ENCODE assay signal across 8 cellular contexts in genomic region chr5:33435893-33436490, GRCh38. TPM values are rescaled to one million over a fixed set of nuclear protein-coding genes. Genes with fewer than 3 reads are reported as not detected.
DNase-seq lines count a peak whose midpoint lies in the region; ATAC-seq, FAIRE-seq and TF ChIP-seq lines count a peak whose summit lies in the region.
"Not testable (repeated sequence)": the region's sequence is repeated elsewhere in the genome, so short reads cannot be mapped to it uniquely, and the experiment has no call there.

No MANE protein-coding gene starts in this region.

- intact Hi-C loops in pancreas (cut with DNase I): loop anchor here in 1 of 3 donors (10.0 kb wide), 2 partner anchors 499 to 529 kb away; partner anchors contain the start of gene RXFP3

- ATAC-seq in HG02763 (IDR thresholded peaks at IDR 0.05; ENCODE audit: unreplicated experiment) (peak; percentile 43), pancreas (peak; percentile 29 to 57 (median 54))
- not testable (repeated sequence) for ATAC-seq in gastroesophageal sphincter

- H3K27me3 ChIP-seq in gastroesophageal sphincter, pancreas: not testable (repeated sequence)

- WGBS in gastroesophageal sphincter (ENCODE audit: low coverage in 1 of 2), 2 donors: 5 to 24% methylated on average over 4 to 5 of the region's 5 CpGs
- WGBS in pancreas, 2 donors: 18 to 20% methylated on average over 5 of the region's 5 CpGs

- H3K9me3 ChIP-seq in gastroesophageal sphincter, pancreas: not testable (repeated sequence)

- not testable (repeated sequence) for H3K36me3 ChIP-seq in gastroesophageal sphincter, pancreas

- TF ChIP-seq EP300 in gastroesophageal sphincter (IDR thresholded peaks at IDR 0.05): not testable (repeated sequence)

- TF ChIP-seq POLR2A in gastroesophageal sphincter (IDR thresholded peaks at IDR 0.05): not testable (repeated sequence)

- DNase-seq in GM13976 (ENCODE audit: low spot score) (peak; percentile 67), NCI-H1092 (lab: John Stamatoyannopoulos, UW) (peak; percentile 49), SK-N-DZ (ENCODE audit: low spot score) (peak; percentile 75), pancreas (peak in 5 of 6 donors; percentile 57 to 76 (median 65)), urothelium cell line (ENCODE audit: low spot score) (peak; percentile 80)
- DNase-seq in activated gamma-delta T cell treated with anti-CD3 and anti-CD28 coated beads, Interleukin-2, amount 50 U/mL, for 16 hours (ENCODE audit: low read depth): peak; percentile 51

- H3K4me3 ChIP-seq in gastroesophageal sphincter, pancreas: not testable (repeated sequence)

- peaks cover 0 to 17% (median 6%) of the 10 kb centered on the region in 3 donors for H3K4me1 ChIP-seq in gastroesophageal sphincter
- H3K4me1 ChIP-seq in pancreas: not testable (repeated sequence)

- TF ChIP-seq CTCF in GM13976 (IDR thresholded peaks at IDR 0.05; ENCODE audit: borderline replicate concordance, control extremely low read depth, extremely low read depth, insufficient read depth, missing control alignments) (peak; percentile 76), gastroesophageal sphincter (IDR thresholded peaks at IDR 0.05) (peak; percentile 66 to 76 (median 67)), pancreas (IDR thresholded peaks at IDR 0.05) (peak; percentile 52 to 78 (median 63))

- FAIRE-seq in pancreas (lab: Jason Lieb, UNC): not testable (repeated sequence)
- FAIRE-seq in urothelium cell line (lab: Jason Lieb, UNC): peak; percentile 9

- in situ Hi-C loops in GM13976 (cut with MboI; ENCODE audit: low sequenced_read_pairs, unreplicated experiment): loop anchor here (10.0 to 25.0 kb wide), 2 partner anchors 529 to 1026 kb away; no protein-coding TSS in a partner anchor

- H3K27ac ChIP-seq in gastroesophageal sphincter, pancreas: not testable (repeated sequence)

RNA-seq across cellular contexts. Expression of gene TARS1, which starts 4.8 kb away (rescaled TPM):
- polyA plus RNA-seq in SK-N-DZ (2014; cell fraction: cytosol; rRNA removed): 253 and 271 TPM in 2 replicates
- 164 and 175 TPM in 2 replicates for polyA plus RNA-seq in SK-N-DZ (2014; cell fraction: nucleus; rRNA removed)
- total RNA-seq in gastroesophageal sphincter: 100 to 1,000 TPM in 1 of 4 donors, 10 to 100 TPM in 3; 79.9 to 118 (median 86.7) TPM
- 100 to 1,000 TPM in 1 of 6 donors, 10 to 100 TPM in 5; 44.5 to 161 (median 57.0) TPM for total RNA-seq in pancreas
- 10 to 100 TPM; 42.6 to 43.8 TPM for polyA plus RNA-seq in pancreas
